In genomic region chr2:120371969-120372625, GRCh38 we compare ENCODE assay signal across 2 cellular contexts.
TF ChIP-seq lines count a peak whose summit lies in the region.

No MANE protein-coding gene starts in this region.

TF ChIP-seq in GM23338, 12 proteins besides CTCF, POLR2A, EP300 and RAD21:
- TF ChIP-seq JUNB (IDR thresholded peaks at IDR 0.05; ENCODE audit: unreplicated experiment): no peak
- TF ChIP-seq ZNF462 (CRISPR knock-in tag; IDR thresholded peaks at IDR 0.05): no peak
- TF ChIP-seq ZNF331 (CRISPR knock-in tag; IDR thresholded peaks at IDR 0.05; ENCODE audit: low read depth): no peak

TF ChIP-seq in IMR-90, 13 proteins besides CTCF, POLR2A, EP300 and RAD21:
- TF ChIP-seq CHD1 (IDR thresholded peaks at IDR 0.05; ENCODE audit: low read depth, low read length): no peak
- TF ChIP-seq ELK1 (IDR thresholded peaks at IDR 0.05; ENCODE audit: borderline replicate concordance, low read depth, low read length): no peak
- no peak for TF ChIP-seq MXI1 (IDR thresholded peaks at IDR 0.05; ENCODE audit: borderline replicate concordance, low read depth, low read length)
- TF ChIP-seq SMC3 (IDR thresholded peaks at IDR 0.05; ENCODE audit: low read depth, low read length): no peak
- TF ChIP-seq FOS (IDR thresholded peaks at IDR 0.05; ENCODE audit: low read depth, low read length): no peak
- TF ChIP-seq RCOR1 (IDR thresholded peaks at IDR 0.05; ENCODE audit: insufficient replicate concordance, low read length): no peak
- TF ChIP-seq RFX5 (IDR thresholded peaks at IDR 0.05; ENCODE audit: low read depth, low read length): no peak
- no peak for TF ChIP-seq USF2 (IDR thresholded peaks at IDR 0.05; ENCODE audit: low read depth, low read length)
